18 cellular contexts compared by ENCODE assay signal in genomic region chr10:61635946-61636345, GRCh38. TPM values are rescaled to one million over a fixed set of nuclear protein-coding genes. Genes with fewer than 3 reads are reported as not detected.
DNase-seq lines count a peak whose midpoint lies in the region; ATAC-seq, FAIRE-seq and TF ChIP-seq lines count a peak whose summit lies in the region.
"Had no signal": no experiment of that assay in that cellular context is flagged by ENCODE, and none has a peak within 500 bp of the region (broad histone marks: within the 10 kb centered on the region; RNA-seq: fewer than 3 reads in every experiment).

No MANE protein-coding gene starts in this region.

- ATAC-seq in HG03378 (IDR thresholded peaks at IDR 0.05; ENCODE audit: unreplicated experiment), result no peak
- ATAC-seq: activated CD8-positive, alpha-beta T cell treated with anti-CD3 and anti-CD28 coated beads for 36 hours; CD8-positive, alpha-beta T cell had no signal

- no peaks in the 10 kb centered on the region for H3K9me3 Mint-ChIP-seq in chondrocyte (ENCODE audit: low read depth)
- H3K9me3 Mint-ChIP-seq: activated CD8-positive, alpha-beta T cell treated with anti-CD3 and anti-CD28 coated beads for 36 hours; CD8-positive, alpha-beta T cell had no signal

- no peak for TF ChIP-seq CTCF in chondrocyte (IDR thresholded peaks at IDR 0.05)

- H3K4me3 Mint-ChIP-seq in chondrocyte (ENCODE audit: unreplicated experiment), result no peak overlapping the region
- H3K4me3 Mint-ChIP-seq: activated CD8-positive, alpha-beta T cell treated with anti-CD3 and anti-CD28 coated beads for 36 hours; CD8-positive, alpha-beta T cell had no signal

- no peaks in the 10 kb centered on the region for H3K36me3 Mint-ChIP-seq in chondrocyte (ENCODE audit: low read depth)
- H3K36me3 Mint-ChIP-seq: CD8-positive, alpha-beta T cell had no signal

- peak overlapping the region; percentile 62 for H3K27ac Mint-ChIP-seq in chondrocyte (ENCODE audit: unreplicated experiment)
- H3K27ac Mint-ChIP-seq: activated CD8-positive, alpha-beta T cell treated with anti-CD3 and anti-CD28 coated beads for 36 hours; CD8-positive, alpha-beta T cell had no signal

- H3K4me1 Mint-ChIP-seq in chondrocyte (ENCODE audit: low read depth), result peaks cover 47% of the 10 kb centered on the region

- no peak for FAIRE-seq in frontal cortex (lab: Jason Lieb, UNC)
- FAIRE-seq: TTC549 had no signal

- in situ Hi-C loops in ACHN (cut with HindIII; ENCODE audit: low pct_ligation_motif_present, low pct_unique_long_range_greater_than_20kb, low sequenced_read_pairs), result no loop called here

- H3K27me3 Mint-ChIP-seq in chondrocyte (ENCODE audit: low read depth), result no peaks in the 10 kb centered on the region

- peak; percentile 46 for DNase-seq in ACHN
- DNase-seq in NCI-H69 (lab: John Stamatoyannopoulos, UW), result peak; percentile 31
- DNase-seq in chondrocyte (ENCODE audit: low spot score), result no peak
- DNase-seq in kidney glomerular epithelial cell (lab: John Stamatoyannopoulos, UW), result peak; percentile 84
- no peak for DNase-seq in frontal cortex (ENCODE audit: low spot score in 2 of 2)
- DNase-seq in cortex of kidney (lab: John Stamatoyannopoulos, UW), result no peak
- DNase-seq in stimulated activated CD4-positive, alpha-beta T cell treated with anti-CD3 and anti-CD28 coated beads, Interleukin-4, amount 100 ng/mL, for 4 hours, result no peak
- DNase-seq: activated CD8-positive, alpha-beta T cell treated with anti-CD3 and anti-CD28 coated beads for 36 hours; activated effector memory CD4-positive, alpha-beta T cell treated with Interleukin-2 at 50 U/mL for 16 hours; CD8-positive, alpha-beta T cell; hypothalamus; MV-4-11; NK-92 treated with Interleukin-12 subunit alpha and Interleukin-12 subunit beta, amount 100 ng/mL, for 24 hours; SIG-M5 had no signal

RNA-seq across cellular contexts. Expression of gene CABCOCO1, which starts 26.8 kb away (rescaled TPM):
- total RNA-seq in chondrocyte (0.47 to 2.4 TPM (median 0.69 TPM) in 3 replicates), frontal cortex (4.9 TPM)
- total RNA-seq: activated CD8-positive, alpha-beta T cell treated with anti-CD3 and anti-CD28 coated beads for 36 hours; ascending aorta; CD8-positive, alpha-beta T cell; smooth muscle cell had no signal

Comparison
In these comparisons a context has a peak if more than half of its experiments do, and no peak if none do; other contexts are left out.
1. DNase-seq: peak in ACHN (single experiment), NCI-H69 (single experiment) and kidney glomerular epithelial cell (single experiment); none in chondrocyte (single experiment), frontal cortex (0 of 2), cortex of kidney (single experiment) and stimulated activated CD4-positive, alpha-beta T cell treated with anti-CD3 and anti-CD28 coated beads, Interleukin-4, amount 100 ng/mL, for 4 hours (0 of 2).